Comparison of ENCODE assay signal across 8 cellular contexts in genomic region chr16:1102921-1103648, GRCh38. TPM values are rescaled to one million over a fixed set of nuclear protein-coding genes. Genes with fewer than 3 reads are reported as not detected.
DNase-seq lines count a peak whose midpoint lies in the region; ATAC-seq, FAIRE-seq and TF ChIP-seq lines count a peak whose summit lies in the region.

No MANE protein-coding gene starts in this region.

- no peaks in the 10 kb centered on the region for H3K9me3 Mint-ChIP-seq in neural progenitor cell

- no peak overlapping the region for H3K4me3 ChIP-seq in fibroblast of lung (replicated peaks in 1 of 4; ENCODE audit: control extremely low read depth in 1 of 4, insufficient read depth in 1 of 4, low read depth in 3 of 4, low read length in 4 of 4)
- H3K4me3 ChIP-seq in neural progenitor cell, result peak overlapping the region; percentile 72

- H3K79me2 ChIP-seq in fibroblast of lung (ENCODE audit: control insufficient read depth, insufficient read depth, low read length), result no peaks in the 10 kb centered on the region
- H3K79me2 ChIP-seq in neural progenitor cell (ENCODE audit: low read depth), result no peaks in the 10 kb centered on the region

- H3K4me2 ChIP-seq in fibroblast of lung (ENCODE audit: extremely low read depth, insufficient read depth, low read length), result no peak overlapping the region
- H3K4me2 ChIP-seq in neural progenitor cell, result peak overlapping the region; percentile 99

- H3K9me3 ChIP-seq in fibroblast of lung (ENCODE audit: control insufficient read depth, insufficient read depth, low read depth, low read length), result no peaks in the 10 kb centered on the region
- H3K9me3 ChIP-seq in neural progenitor cell (ENCODE audit: low read depth), result no peaks in the 10 kb centered on the region

- no peaks in the 10 kb centered on the region for H3K36me3 ChIP-seq in fibroblast of lung (ENCODE audit: control insufficient read depth, insufficient read depth, low read length)
- no peaks in the 10 kb centered on the region for H3K36me3 ChIP-seq in neural progenitor cell

- H3K4me1 Mint-ChIP-seq in neural progenitor cell, result peaks cover 3% of the 10 kb centered on the region

- TF ChIP-seq CTCF in fibroblast of lung (conservative IDR thresholded peaks at IDR 0.05 in 1 of 2, IDR thresholded peaks at IDR 0.05 in 1 of 2; ENCODE audit: low read depth in 1 of 2, low read length in 2 of 2) (peak; percentile 19 to 45), neural progenitor cell (IDR thresholded peaks at IDR 0.05) (peak; percentile 66)

- no peaks in the 10 kb centered on the region for H3K4me1 ChIP-seq in fibroblast of lung (ENCODE audit: control insufficient read depth, extremely low read depth, insufficient read depth, low read length)
- peaks cover 24% of the 10 kb centered on the region for H3K4me1 ChIP-seq in neural progenitor cell

- H3K27ac ChIP-seq in fibroblast of lung (ENCODE audit: insufficient read depth, low read length) (no peak overlapping the region), neural progenitor cell (no peak overlapping the region)

- H2AFZ ChIP-seq in fibroblast of lung (ENCODE audit: low read length) (no peak overlapping the region), neural progenitor cell (replicated peaks) (peak overlapping the region; percentile 98)

- no peak overlapping the region for H3K27ac Mint-ChIP-seq in neural progenitor cell

- no peaks in the 10 kb centered on the region for H3K36me3 Mint-ChIP-seq in neural progenitor cell

- DNase-seq in GM12891 (ENCODE audit: insufficient read length, low spot score) (peak; percentile 95), NCI-H345 treated with DMSO at 0.1 percent for 48 hours (lab: John Stamatoyannopoulos, UW; ENCODE audit: unreplicated experiment) (peak; percentile 26), activated T-cell treated with anti-CD3 and anti-CD28 coated beads for 24 hours (ENCODE audit: low read depth) (peak; percentile 54), fibroblast of lung (ENCODE audit: low read depth in 2 of 2) (no peak), neural progenitor cell (ENCODE audit: low spot score) (peak; percentile 79), superior temporal gyrus (ENCODE audit: extremely low spot score) (peak; percentile 17)

- peaks cover 9% of the 10 kb centered on the region for H3K27me3 Mint-ChIP-seq in neural progenitor cell (ENCODE audit: insufficient read depth, low read depth)

- H3K9ac ChIP-seq in fibroblast of lung (ENCODE audit: insufficient read depth, low read length) (no peak overlapping the region), neural progenitor cell (no peak overlapping the region)

- peaks cover 2% of the 10 kb centered on the region for H3F3A ChIP-seq in neural progenitor cell (ENCODE audit: low read depth)

- peak; percentile 85 for FAIRE-seq in GM12891 (lab: Jason Lieb, UNC)

- no peak for ATAC-seq in GM19351 (IDR thresholded peaks at IDR 0.05; ENCODE audit: unreplicated experiment)
- ATAC-seq in GM18505 (IDR thresholded peaks at IDR 0.05; ENCODE audit: unreplicated experiment), result no peak

- H4K20me1 ChIP-seq in fibroblast of lung (ENCODE audit: control insufficient read depth, extremely low read depth, insufficient read depth, low read length) (no peaks in the 10 kb centered on the region), neural progenitor cell (ENCODE audit: low read depth) (no peaks in the 10 kb centered on the region)

- no peak overlapping the region for H3K4me3 Mint-ChIP-seq in neural progenitor cell

- TF ChIP-seq POLR2A in GM12891 (IDR thresholded peaks at IDR 0.05; ENCODE audit: low read depth, low read length), result no peak
- no peak for TF ChIP-seq POLR2A in GM18505 (IDR thresholded peaks at IDR 0.05; ENCODE audit: borderline replicate concordance, extremely low read depth, insufficient read depth, insufficient read length)

- H3K27me3 ChIP-seq in fibroblast of lung (ENCODE audit: control insufficient read depth, insufficient read depth, low read length), result no peaks in the 10 kb centered on the region
- peaks cover 22% of the 10 kb centered on the region for H3K27me3 ChIP-seq in neural progenitor cell

TF ChIP-seq in GM12891, 5 proteins besides CTCF, POLR2A, EP300 and RAD21:
- TF ChIP-seq POLR2AphosphoS5 (IDR thresholded peaks at IDR 0.05; ENCODE audit: low read depth, low read length), result no peak

RNA-seq across cellular contexts. Expression of gene C1QTNF8, which starts 7.0 kb away (rescaled TPM):
- not detected for polyA plus RNA-seq in GM12891 (2012; ENCODE audit: low read depth, missing spikeins)
- total RNA-seq in fibroblast of lung (not detected in 2 replicates), neural progenitor cell (ENCODE audit: low replicate concordance) (not detected in 2 replicates)
- polyA plus RNA-seq in fibroblast of lung, result not detected in 2 replicates
- polyA plus RNA-seq in fibroblast of lung (2012), result not detected in 2 replicates
- not detected in 2 replicates for polyA minus RNA-seq in fibroblast of lung (ENCODE audit: low replicate concordance)

RNA-seq across cellular contexts. Expression of gene SSTR5, which starts 30.5 kb away (rescaled TPM):
- 0.21 TPM for polyA plus RNA-seq in GM12891 (2012; ENCODE audit: low read depth, missing spikeins)
- not detected in 2 replicates for total RNA-seq in fibroblast of lung
- polyA plus RNA-seq in fibroblast of lung, result not detected in 2 replicates
- polyA plus RNA-seq in fibroblast of lung (2012), result not detected in 2 replicates
- not detected in 2 replicates for polyA minus RNA-seq in fibroblast of lung (ENCODE audit: low replicate concordance)
- not detected in 2 replicates for total RNA-seq in neural progenitor cell (ENCODE audit: low replicate concordance)

RNA-seq across cellular contexts. Expression of gene CACNA1H, which starts 49.8 kb away (rescaled TPM):
- 0.14 TPM for polyA plus RNA-seq in GM12891 (2012; ENCODE audit: low read depth, missing spikeins)
- total RNA-seq in fibroblast of lung (0.26 and 1.2 TPM in 2 replicates), neural progenitor cell (ENCODE audit: low replicate concordance) (9.5 and 32.6 TPM in 2 replicates)
- polyA plus RNA-seq in fibroblast of lung, result 0.05 and 10.5 TPM in 2 replicates
- 0.03 and 20.0 TPM in 2 replicates for polyA plus RNA-seq in fibroblast of lung (2012)
- polyA minus RNA-seq in fibroblast of lung (ENCODE audit: low replicate concordance), result 0.11 and 84.6 TPM in 2 replicates

Comparison
In these comparisons a context has a peak if more than half of its experiments do, and no peak if none do; other contexts are left out.
1. DNase-seq: peak in GM12891 (single experiment), NCI-H345 treated with DMSO at 0.1 percent for 48 hours (single experiment), activated T-cell treated with anti-CD3 and anti-CD28 coated beads for 24 hours (single experiment), neural progenitor cell (single experiment) and superior temporal gyrus (single experiment); none in fibroblast of lung (0 of 2).